9 cellular contexts compared by ENCODE assay signal in genomic region chr5:16759147-16759800, GRCh38.
DNase-seq lines count a peak whose midpoint lies in the region; ATAC-seq and TF ChIP-seq lines count a peak whose summit lies in the region.
"Had no signal": no experiment of that assay in that cellular context is flagged by ENCODE, and none has a peak within 500 bp of the region (broad histone marks: within the 10 kb centered on the region; RNA-seq: fewer than 3 reads in every experiment).

No MANE protein-coding gene starts in this region.

- H3K27ac Mint-ChIP-seq in activated naive CD8-positive, alpha-beta T cell treated with anti-CD3 and anti-CD28 coated beads, Interleukin-2, amount 10 ng/mL, durations not matched to agents 7 days and 5 days: peak overlapping the region; percentile 60
- H3K27ac Mint-ChIP-seq in progenitor cell of endocrine pancreas: no peak overlapping the region
- no peak overlapping the region for H3K27ac Mint-ChIP-seq in effector memory CD8-positive, alpha-beta T cell

- peak overlapping the region; percentile 17 for H3K4me3 Mint-ChIP-seq in activated naive CD8-positive, alpha-beta T cell treated with anti-CD3 and anti-CD28 coated beads, Interleukin-2, amount 10 ng/mL, durations not matched to agents 7 days and 5 days
- no peak overlapping the region for H3K4me3 Mint-ChIP-seq in progenitor cell of endocrine pancreas (ENCODE audit: low read depth)
- no peak overlapping the region for H3K4me3 Mint-ChIP-seq in effector memory CD8-positive, alpha-beta T cell

- POLR2A ChIA-PET in activated naive CD8-positive, alpha-beta T cell treated with anti-CD3 and anti-CD28 coated beads, Interleukin-2, amount 10 ng/mL, durations not matched to agents 7 days and 5 days (lab: Charles Lee): interaction anchor here (0.7 to 2.5 kb wide), 3 partner anchors 33 to 144 kb away, joined by 3 to 13 read pairs (median 6); no protein-coding TSS in a partner anchor

- peaks cover 6% of the 10 kb centered on the region for H3K4me1 Mint-ChIP-seq in activated naive CD8-positive, alpha-beta T cell treated with anti-CD3 and anti-CD28 coated beads, Interleukin-2, amount 10 ng/mL, durations not matched to agents 7 days and 5 days
- H3K4me1 Mint-ChIP-seq in progenitor cell of endocrine pancreas (ENCODE audit: low read depth): peaks cover 12% of the 10 kb centered on the region
- H3K4me1 Mint-ChIP-seq in effector memory CD8-positive, alpha-beta T cell (ENCODE audit: low read depth in 2 of 2): peaks cover 0 to 1% of the 10 kb centered on the region in 2 donors

- peak; percentile 79 for ATAC-seq in GM19324 (IDR thresholded peaks at IDR 0.05; ENCODE audit: low FRiP score, unreplicated experiment)
- ATAC-seq in HG03460 (IDR thresholded peaks at IDR 0.05; ENCODE audit: unreplicated experiment): peak; percentile 91
- peak; percentile 96 for ATAC-seq in activated naive CD8-positive, alpha-beta T cell treated with anti-CD3 and anti-CD28 coated beads, Interleukin-2, amount 10 ng/mL, durations not matched to agents 7 days and 5 days (ENCODE audit: low read depth)
- ATAC-seq in effector memory CD8-positive, alpha-beta T cell (replicated peaks): no peak
- ATAC-seq in HG02571 (IDR thresholded peaks at IDR 0.05; ENCODE audit: unreplicated experiment): no peak
- ATAC-seq: left lobe of liver had no signal

- no peaks in the 10 kb centered on the region for H3K36me3 Mint-ChIP-seq in activated naive CD8-positive, alpha-beta T cell treated with anti-CD3 and anti-CD28 coated beads, Interleukin-2, amount 10 ng/mL, durations not matched to agents 7 days and 5 days
- peaks cover 36% of the 10 kb centered on the region for H3K36me3 Mint-ChIP-seq in progenitor cell of endocrine pancreas (ENCODE audit: insufficient read depth)
- H3K36me3 Mint-ChIP-seq in effector memory CD8-positive, alpha-beta T cell (ENCODE audit: insufficient read depth): peaks cover 2% of the 10 kb centered on the region

- no peaks in the 10 kb centered on the region for H3K27me3 Mint-ChIP-seq in activated naive CD8-positive, alpha-beta T cell treated with anti-CD3 and anti-CD28 coated beads, Interleukin-2, amount 10 ng/mL, durations not matched to agents 7 days and 5 days
- no peaks in the 10 kb centered on the region for H3K27me3 Mint-ChIP-seq in progenitor cell of endocrine pancreas
- no peaks in the 10 kb centered on the region for H3K27me3 Mint-ChIP-seq in effector memory CD8-positive, alpha-beta T cell

- peak; percentile 7 for DNase-seq in GF-D8 (lab: John Stamatoyannopoulos, UW)
- DNase-seq in activated naive CD8-positive, alpha-beta T cell treated with anti-CD3 and anti-CD28 coated beads, Interleukin-2, amount 10 ng/mL, durations not matched to agents 7 days and 5 days: peak; percentile 36
- DNase-seq in NCI-H128 (lab: John Stamatoyannopoulos, UW; ENCODE audit: unreplicated experiment): no peak
- no peak for DNase-seq in progenitor cell of endocrine pancreas (ENCODE audit: low spot score, unreplicated experiment)
- DNase-seq in effector memory CD8-positive, alpha-beta T cell: no peak

- TF ChIP-seq CTCF in progenitor cell of endocrine pancreas (IDR thresholded peaks at IDR 0.05; ENCODE audit: unreplicated experiment): no peak

- no peaks in the 10 kb centered on the region for H3K9me3 Mint-ChIP-seq in activated naive CD8-positive, alpha-beta T cell treated with anti-CD3 and anti-CD28 coated beads, Interleukin-2, amount 10 ng/mL, durations not matched to agents 7 days and 5 days
- no peaks in the 10 kb centered on the region for H3K9me3 Mint-ChIP-seq in progenitor cell of endocrine pancreas (ENCODE audit: low read depth)
- no peaks in the 10 kb centered on the region for H3K9me3 Mint-ChIP-seq in effector memory CD8-positive, alpha-beta T cell

Comparison
In these comparisons a context has a peak if more than half of its experiments do, and no peak if none do; other contexts are left out.
1. DNase-seq: peak in GF-D8 (single experiment) and activated naive CD8-positive, alpha-beta T cell treated with anti-CD3 and anti-CD28 coated beads, Interleukin-2, amount 10 ng/mL, durations not matched to agents 7 days and 5 days (single experiment); none in NCI-H128 (single experiment), progenitor cell of endocrine pancreas (single experiment) and effector memory CD8-positive, alpha-beta T cell (0 of 3).
2. ATAC-seq: peak in GM19324 (single experiment), HG03460 (single experiment) and activated naive CD8-positive, alpha-beta T cell treated with anti-CD3 and anti-CD28 coated beads, Interleukin-2, amount 10 ng/mL, durations not matched to agents 7 days and 5 days (single experiment); none in effector memory CD8-positive, alpha-beta T cell (single experiment) and HG02571 (single experiment).